Comparison of ENCODE assay signal across 8 cellular contexts in the genomic region with DNA sequence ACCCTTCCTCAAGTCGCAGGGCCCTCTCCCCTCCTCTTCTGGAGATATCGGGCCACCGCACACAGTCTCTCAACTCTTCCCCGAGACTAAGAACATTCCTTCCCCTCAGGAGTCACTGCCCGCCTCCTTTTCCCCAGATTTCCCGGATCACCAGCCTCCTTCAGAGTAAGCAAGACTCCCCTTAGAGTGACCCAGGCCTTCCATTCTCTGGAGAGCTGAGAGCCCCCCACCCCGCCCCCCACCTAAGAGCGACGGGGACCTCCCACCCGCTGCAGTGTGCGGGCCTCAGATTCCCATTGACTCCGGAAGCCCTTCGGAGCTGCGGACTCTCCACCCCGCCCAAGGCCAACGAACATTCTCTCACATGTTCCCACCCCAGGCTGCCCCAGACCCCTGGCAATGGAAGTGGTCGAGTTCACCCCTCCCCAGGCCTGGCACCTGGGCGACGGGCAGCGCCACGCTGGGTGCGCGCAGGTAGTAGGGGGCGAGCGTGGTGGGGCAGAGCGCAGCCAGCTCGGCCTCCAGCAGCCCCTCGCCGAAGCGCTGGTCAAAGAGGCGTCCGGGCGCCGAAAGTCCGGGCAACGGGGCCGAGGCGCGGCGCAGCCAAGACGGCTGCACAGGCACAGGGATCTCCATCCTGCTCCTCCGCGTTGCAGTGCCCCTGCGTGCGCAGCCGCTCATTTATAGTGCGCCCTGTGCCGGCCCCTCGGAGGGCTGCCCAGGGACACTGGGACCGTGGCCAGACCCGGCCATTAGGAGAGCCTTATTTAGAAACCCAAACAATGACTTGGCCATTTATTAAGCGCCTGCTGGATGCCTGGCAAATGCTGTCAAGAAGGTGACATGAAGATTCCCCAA. TPM values are rescaled to one million over a fixed set of nuclear protein-coding genes. Genes with fewer than 3 reads are reported as not detected.
DNase-seq lines count a peak whose midpoint lies in the region; ATAC-seq and TF ChIP-seq lines count a peak whose summit lies in the region.

A gene with protein sequence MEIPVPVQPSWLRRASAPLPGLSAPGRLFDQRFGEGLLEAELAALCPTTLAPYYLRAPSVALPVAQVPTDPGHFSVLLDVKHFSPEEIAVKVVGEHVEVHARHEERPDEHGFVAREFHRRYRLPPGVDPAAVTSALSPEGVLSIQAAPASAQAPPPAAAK (minus strand): TSS at position 657 of the 858 bp plus-strand sequence. CDS start 21 bp downstream, at position 636.

- no peak for TF ChIP-seq CTCF in PC-3 (conservative IDR thresholded peaks at IDR 0.05; ENCODE audit: low read depth, low read length)

- H3K4me2 ChIP-seq in PC-3 (ENCODE audit: low read length): peak within 1 kb of the TSS; percentile 88

- no TSS peak for BruUV-seq in PC-3 (replicated peaks; lab: Mats Ljungman, UMichigan)

- ATAC-seq in PC-3 (no peak), GM19023 (IDR thresholded peaks at IDR 0.05; ENCODE audit: unreplicated experiment) (no peak), GM19351 (IDR thresholded peaks at IDR 0.05; ENCODE audit: unreplicated experiment) (no peak)
- ATAC-seq in naive thymus-derived CD4-positive, alpha-beta T cell: no peak

- no peaks in the 10 kb centered on the region for H3K27me3 ChIP-seq in CD8-positive, alpha-beta memory T cell (ENCODE audit: insufficient read depth, low read length, poor library complexity, severe bottlenecking)
- H3K27me3 ChIP-seq in PC-3 (ENCODE audit: low read length): no peaks in the 10 kb centered on the region
- H3K27me3 ChIP-seq in naive thymus-derived CD4-positive, alpha-beta T cell (ENCODE audit: control insufficient read depth in 2 of 2, insufficient read depth in 2 of 2, low read length in 2 of 2): peaks cover 0 to 4% of the 10 kb centered on the region in 2 donors

- peak within 1 kb of the TSS; percentile 93 to 100 (median 95) for H3K4me3 Mint-ChIP-seq in CD8-positive, alpha-beta memory T cell
- peak within 1 kb of the TSS; percentile 92 to 100 (median 96) for H3K4me3 Mint-ChIP-seq in naive thymus-derived CD4-positive, alpha-beta T cell

- H3K9me2 ChIP-seq in PC-3 (replicated peaks; ENCODE audit: low read length): no peaks in the 10 kb centered on the region

- CTCF ChIA-PET in CD8-positive, alpha-beta memory T cell (lab: Charles Lee): interaction anchor here (0.6 kb wide), 1 partner anchor 69 kb away, joined by 3 read pairs; no protein-coding TSS in a partner anchor
- CTCF ChIA-PET in PC-3 (lab: Charles Lee): interaction anchor here (0.6 kb wide), 1 partner anchor 62 kb away, joined by 4 read pairs; no protein-coding TSS in a partner anchor
- CTCF ChIA-PET in naive thymus-derived CD4-positive, alpha-beta T cell (lab: Charles Lee): no interaction called here

- H3K36me3 ChIP-seq in CD8-positive, alpha-beta memory T cell (ENCODE audit: insufficient read depth, low read length): peaks cover 12% of the 10 kb centered on the region
- H3K36me3 ChIP-seq in PC-3 (ENCODE audit: low read depth, low read length): no peaks in the 10 kb centered on the region
- peaks cover 0 to 38% (median 0%) of the 10 kb centered on the region in 3 experiments for H3K36me3 ChIP-seq in naive thymus-derived CD4-positive, alpha-beta T cell (ENCODE audit: control insufficient read depth in 2 of 3, insufficient read depth in 3 of 3, low read length in 3 of 3)

- peaks cover 15% of the 10 kb centered on the region for H3K79me2 ChIP-seq in PC-3 (ENCODE audit: low read length)

- H2AFZ ChIP-seq in PC-3 (ENCODE audit: low read length): peak within 1 kb of the TSS; percentile 72

- H3K9ac ChIP-seq in PC-3 (ENCODE audit: low read length): peak within 1 kb of the TSS; percentile 40; the same call in 1 of the 2 replicates

- POLR2A ChIA-PET in CD8-positive, alpha-beta memory T cell (lab: Charles Lee): interaction anchor here (1.0 to 1.4 kb wide), 3 partner anchors 8 to 16 kb away, joined by 3 to 5 read pairs (median 4); a partner anchor contains a TSS
- POLR2A ChIA-PET in PC-3 (lab: Charles Lee; ENCODE audit: unreplicated experiment): no interaction called here
- POLR2A ChIA-PET in naive thymus-derived CD4-positive, alpha-beta T cell (lab: Charles Lee): interaction anchor here (0.7 to 2.7 kb wide), 5 partner anchors 8 to 45 kb away, joined by 3 to 18 read pairs (median 9); a partner anchor contains a TSS

- peak within 1 kb of the TSS; percentile 67 for H3K27ac ChIP-seq in CD8-positive, alpha-beta memory T cell (ENCODE audit: low read depth, low read length)
- H3K27ac ChIP-seq in PC-3 (ENCODE audit: low read length) (0 out of 2 replicates have a peak within 1 kb of the TSS, but pooled peaks have one; percentile 25), epithelial cell of prostate (peak within 1 kb of the TSS; percentile 84)
- H3K27ac ChIP-seq in naive thymus-derived CD4-positive, alpha-beta T cell (ENCODE audit: low read depth, low read length): no peak within 1 kb of the TSS

- H3K36me3 Mint-ChIP-seq in CD8-positive, alpha-beta memory T cell: peaks cover 3 to 45% (median 9%) of the 10 kb centered on the region in 3 donors
- H3K36me3 Mint-ChIP-seq in naive thymus-derived CD4-positive, alpha-beta T cell: peaks cover 0 to 20% (median 5%) of the 10 kb centered on the region in 5 donors

- no peaks in the 10 kb centered on the region for H4K20me1 ChIP-seq in PC-3 (ENCODE audit: low read length)

- peaks cover 3% of the 10 kb centered on the region for H3F3A ChIP-seq in PC-3 (ENCODE audit: low read length, unreplicated experiment)

- H3K4me3 ChIP-seq in CD8-positive, alpha-beta memory T cell (ENCODE audit: low read length): peak within 1 kb of the TSS; percentile 45
- peak within 1 kb of the TSS; percentile 77 for H3K4me3 ChIP-seq in PC-3 (ENCODE audit: low read length)
- peak within 1 kb of the TSS; percentile 99 for H3K4me3 ChIP-seq in naive thymus-derived CD4-positive, alpha-beta T cell (ENCODE audit: low read length)

- peaks cover 23 to 47% (median 24%) of the 10 kb centered on the region in 3 donors for H3K4me1 Mint-ChIP-seq in CD8-positive, alpha-beta memory T cell
- peaks cover 13 to 42% (median 33%) of the 10 kb centered on the region in 7 donors for H3K4me1 Mint-ChIP-seq in naive thymus-derived CD4-positive, alpha-beta T cell

- H3K9me3 ChIP-seq in CD8-positive, alpha-beta memory T cell (ENCODE audit: low read length): no peaks in the 10 kb centered on the region
- H3K9me3 ChIP-seq in PC-3 (ENCODE audit: low read length): no peaks in the 10 kb centered on the region
- no peaks in the 10 kb centered on the region for H3K9me3 ChIP-seq in naive thymus-derived CD4-positive, alpha-beta T cell (ENCODE audit: control insufficient read depth in 2 of 3, low read length in 3 of 3)

- peaks cover 0 to 2% (median 0%) of the 10 kb centered on the region in 5 donors for H3K9me3 Mint-ChIP-seq in CD8-positive, alpha-beta memory T cell
- peaks cover 0 to 4% (median 0%) of the 10 kb centered on the region in 11 donors for H3K9me3 Mint-ChIP-seq in naive thymus-derived CD4-positive, alpha-beta T cell

- peaks cover 0 to 4% of the 10 kb centered on the region in 2 donors for H3K27me3 Mint-ChIP-seq in CD8-positive, alpha-beta memory T cell
- peaks cover 0 to 12% (median 5%) of the 10 kb centered on the region in 5 donors for H3K27me3 Mint-ChIP-seq in naive thymus-derived CD4-positive, alpha-beta T cell

- H3K4me1 ChIP-seq in CD8-positive, alpha-beta memory T cell (ENCODE audit: insufficient read depth, low read length): peaks cover 22% of the 10 kb centered on the region
- H3K4me1 ChIP-seq in PC-3 (ENCODE audit: insufficient read depth, low read length): peaks cover 7% of the 10 kb centered on the region
- peaks cover 10 to 35% of the 10 kb centered on the region in 2 donors for H3K4me1 ChIP-seq in naive thymus-derived CD4-positive, alpha-beta T cell (ENCODE audit: control insufficient read depth in 2 of 2, insufficient read depth in 2 of 2, low read length in 2 of 2)

- H3K27ac Mint-ChIP-seq in CD8-positive, alpha-beta memory T cell: peak within 1 kb of the TSS; percentile 86 to 98 (median 94)
- peak within 1 kb of the TSS; percentile 89 to 99 (median 95) for H3K27ac Mint-ChIP-seq in naive thymus-derived CD4-positive, alpha-beta T cell

- no peak for DNase-seq in CD8-positive, alpha-beta memory T cell
- no peak for DNase-seq in PC-3
- DNase-seq in epithelial cell of prostate (ENCODE audit: low read depth, low spot score): no peak
- DNase-seq in naive thymus-derived CD4-positive, alpha-beta T cell: no peak
- no peak for DNase-seq in NCI-H446 (lab: John Stamatoyannopoulos, UW)
- no peak for DNase-seq in inferior parietal cortex (ENCODE audit: extremely low spot score)

- intact Hi-C loops in PC-3 (cut with micrococcal nuclease): no loop called here
- intact Hi-C loops in naive thymus-derived CD4-positive, alpha-beta T cell (cut with micrococcal nuclease): no loop called here

RNA-seq across cellular contexts. Expression of the gene that starts here (rescaled TPM):
- not detected for total RNA-seq in CD8-positive, alpha-beta memory T cell
- polyA plus RNA-seq in CD8-positive, alpha-beta memory T cell: not detected
- total RNA-seq in PC-3 (2014; rRNA removed): not detected in 2 replicates
- total RNA-seq in naive thymus-derived CD4-positive, alpha-beta T cell: under 1 TPM in 1 of 5 experiments, not detected in 4; 0.22 TPM
- polyA plus RNA-seq in naive thymus-derived CD4-positive, alpha-beta T cell: not detected

Comparison
In these comparisons a context has a peak if more than half of its experiments do, and no peak if none do; other contexts are left out.
1. H3K4me3 ChIP-seq: peak in every context shown above with its lines; median percentile 99 in naive thymus-derived CD4-positive, alpha-beta T cell; 77 in PC-3; 45 in CD8-positive, alpha-beta memory T cell.